ENCODE assay signal across 15 cellular contexts in the genomic region with DNA sequence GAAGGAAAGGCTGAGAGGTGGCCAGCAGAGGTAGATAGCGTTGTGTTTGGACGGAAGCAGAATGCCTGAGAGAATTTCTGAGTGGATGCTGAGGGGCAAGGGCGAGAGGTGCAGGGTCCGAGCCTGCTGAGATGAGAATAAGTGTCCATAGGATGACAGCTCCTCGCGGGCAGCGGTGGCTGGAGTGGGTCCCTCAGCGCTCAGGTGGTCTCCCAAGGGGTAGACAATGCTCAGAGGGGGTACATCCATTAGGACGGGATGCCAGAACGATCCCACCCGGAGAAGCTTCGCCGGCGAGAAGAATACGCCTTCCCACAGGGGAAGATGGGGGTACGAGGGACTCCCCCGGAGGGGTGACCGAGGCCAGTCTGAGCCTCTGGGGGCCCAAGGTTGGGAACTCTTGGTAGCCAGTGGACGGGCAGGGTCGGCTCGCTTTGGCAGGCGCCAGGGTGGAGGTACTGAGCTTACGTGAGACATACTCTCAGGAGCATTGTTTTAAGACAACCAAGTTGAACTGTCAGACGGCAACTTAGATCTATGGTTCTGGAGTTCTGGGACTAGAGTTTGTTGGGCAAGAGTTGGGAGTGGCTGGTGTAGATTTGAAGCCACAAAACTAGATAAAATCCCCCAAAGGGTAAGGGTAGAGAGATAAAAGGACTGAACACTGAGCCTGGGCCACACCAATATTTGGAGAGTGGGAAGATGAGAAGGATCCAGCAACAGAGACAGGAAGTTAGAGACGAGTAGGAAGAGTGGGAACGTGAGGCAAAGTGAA.
"Had no signal": no experiment of that assay in that cellular context is flagged by ENCODE, and none has a peak within 500 bp of the region (broad histone marks: within the 10 kb centered on the region; RNA-seq: fewer than 3 reads in every experiment).

No MANE protein-coding gene starts in this region.

- FAIRE-seq: keratinocyte had no signal

- DNase-seq: foreskin keratinocyte; stimulated activated naive B cell treated with anti-CD40 and anti-IgM and Interleukin-4, amounts not matched to agents 10 μg/mL and 1 μg/mL and 100 μg/mL, for 72 hours; upper lobe of right lung had no signal

- H3K4me1 ChIP-seq: foreskin keratinocyte, testis, tibial nerve, upper lobe of right lung, vagina had no signal

- H3K27me3 ChIP-seq: foreskin keratinocyte, testis, tibial nerve, upper lobe of right lung, vagina had no signal

- ATAC-seq: sciatic nerve had no signal

- H3K4me3 Mint-ChIP-seq: dendritic cell treated with granulocyte-macrophage colony-stimulating factor and Interleukin-4, amounts not matched to agents 40 ng/mL and 50 ng/mL, for 4 days; effector memory CD8-positive, alpha-beta T cell; immature natural killer cell; naive B cell; nephron; stimulated activated naive B cell treated with anti-CD40 and anti-IgM and Interleukin-4, amounts not matched to agents 10 μg/mL and 1 μg/mL and 100 μg/mL, for 72 hours; stimulated activated naive CD8-positive, alpha-beta T cell treated with anti-CD3 and anti-CD28 coated beads, Interleukin-15, amount 100 ng/mL, for 72 hours had no signal

- H3K27me3 Mint-ChIP-seq: dendritic cell treated with granulocyte-macrophage colony-stimulating factor and Interleukin-4, amounts not matched to agents 40 ng/mL and 50 ng/mL, for 4 days; effector memory CD8-positive, alpha-beta T cell; naive B cell; stimulated activated naive B cell treated with anti-CD40 and anti-IgM and Interleukin-4, amounts not matched to agents 10 μg/mL and 1 μg/mL and 100 μg/mL, for 72 hours; stimulated activated naive CD8-positive, alpha-beta T cell treated with anti-CD3 and anti-CD28 coated beads, Interleukin-15, amount 100 ng/mL, for 72 hours had no signal

- H3K9me3 Mint-ChIP-seq: dendritic cell treated with granulocyte-macrophage colony-stimulating factor and Interleukin-4, amounts not matched to agents 40 ng/mL and 50 ng/mL, for 4 days; effector memory CD8-positive, alpha-beta T cell; immature natural killer cell; stimulated activated naive B cell treated with anti-CD40 and anti-IgM and Interleukin-4, amounts not matched to agents 10 μg/mL and 1 μg/mL and 100 μg/mL, for 72 hours; stimulated activated naive CD8-positive, alpha-beta T cell treated with anti-CD3 and anti-CD28 coated beads, Interleukin-15, amount 100 ng/mL, for 72 hours had no signal

- H3K4me3 ChIP-seq: testis, tibial nerve, upper lobe of right lung, vagina had no signal

- H3K27ac Mint-ChIP-seq: dendritic cell treated with granulocyte-macrophage colony-stimulating factor and Interleukin-4, amounts not matched to agents 40 ng/mL and 50 ng/mL, for 4 days; effector memory CD8-positive, alpha-beta T cell; immature natural killer cell; nephron; stimulated activated naive B cell treated with anti-CD40 and anti-IgM and Interleukin-4, amounts not matched to agents 10 μg/mL and 1 μg/mL and 100 μg/mL, for 72 hours; stimulated activated naive CD8-positive, alpha-beta T cell treated with anti-CD3 and anti-CD28 coated beads, Interleukin-15, amount 100 ng/mL, for 72 hours had no signal

- H3K36me3 ChIP-seq: vagina had no signal

- H3K9me3 ChIP-seq: testis, tibial nerve, upper lobe of right lung, vagina had no signal

- H3K4me1 Mint-ChIP-seq: immature natural killer cell; naive B cell; nephron; stimulated activated naive B cell treated with anti-CD40 and anti-IgM and Interleukin-4, amounts not matched to agents 10 μg/mL and 1 μg/mL and 100 μg/mL, for 72 hours had no signal

- H3K36me3 Mint-ChIP-seq: immature natural killer cell, naive B cell had no signal

- H3K27ac ChIP-seq: epithelial cell of prostate, foreskin keratinocyte, testis, tibial nerve, upper lobe of right lung, vagina had no signal
